ENCODE assay signal across 1 cellular context in genomic region chr16:23960081-23960499, GRCh38.
TF ChIP-seq lines count a peak whose summit lies in the region.

No MANE protein-coding gene starts in this region.

TF ChIP-seq in K562, 482 proteins besides CTCF, POLR2A, EP300 and RAD21 (continued from another document):
- TF ChIP-seq ZBTB26 (CRISPR knock-in tag; IDR thresholded peaks at IDR 0.05), result no peak
- no peak for TF ChIP-seq RFX5 (IDR thresholded peaks at IDR 0.05; ENCODE audit: low read depth, low read length)
- TF ChIP-seq CBFA2T3 (IDR thresholded peaks at IDR 0.05), result no peak
- TF ChIP-seq DLX4 (CRISPR knock-in tag; IDR thresholded peaks at IDR 0.05), result no peak
- TF ChIP-seq ESRRA (IDR thresholded peaks at IDR 0.05; ENCODE audit: borderline replicate concordance, low read depth), result no peak
- TF ChIP-seq ZFPM2 (CRISPR knock-in tag; IDR thresholded peaks at IDR 0.05), result no peak
- TF ChIP-seq HES1 (IDR thresholded peaks at IDR 0.05; ENCODE audit: low read depth), result no peak
